In the genomic region with DNA sequence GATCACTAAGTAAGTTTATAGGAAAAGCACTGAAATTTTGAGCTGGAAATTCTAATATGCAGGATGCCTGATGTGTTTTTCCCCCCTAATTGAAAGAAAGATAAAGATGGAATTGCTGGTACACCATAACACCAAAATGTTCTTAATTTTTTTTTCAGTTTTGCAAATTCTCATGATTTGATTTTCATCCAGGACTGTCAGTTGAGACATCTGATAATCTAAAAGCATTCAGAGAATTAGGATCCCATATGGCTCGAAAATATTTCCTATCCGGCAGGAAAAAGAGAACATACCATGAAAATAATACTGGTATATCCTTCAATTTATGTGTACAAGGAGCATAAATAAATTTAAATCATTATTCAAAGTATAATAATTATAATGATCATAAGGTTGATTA, we compare ENCODE assay signal across 26 cellular contexts.
"Had no signal": no experiment of that assay in that cellular context is flagged by ENCODE, and none has a peak within 500 bp of the region (broad histone marks: within the 10 kb centered on the region; RNA-seq: fewer than 3 reads in every experiment).

No MANE protein-coding gene starts in this region.

- H3K36me3 ChIP-seq: stomach, suprapubic skin, thoracic aorta, thyroid gland, tibial artery, tibial nerve, transverse colon, upper lobe of left lung, upper lobe of right lung, uterus, vagina had no signal

- ATAC-seq: stimulated activated effector memory CD8-positive, alpha-beta T cell treated with anti-CD3 and anti-CD28 coated beads, Interleukin-12 subunit alpha, Interleukin-12 subunit beta, amount 100 ng/mL, for 72 hours; stimulated activated memory B cell treated with anti-CD40 and anti-IgM and Interleukin-4, amounts not matched to agents 10 μg/mL and 1 μg/mL and 100 μg/mL, for 72 hours; stimulated activated naive B cell treated with anti-CD40 and anti-IgM and Interleukin-4, amounts not matched to agents 10 μg/mL and 1 μg/mL and 100 μg/mL, for 72 hours; stimulated activated naive CD8-positive, alpha-beta T cell treated with anti-CD3 and anti-CD28 coated beads, Interleukin-15, amount 100 ng/mL, for 72 hours; stimulated activated naive CD8-positive, alpha-beta T cell treated with anti-CD3 and anti-CD28 coated beads, Interleukin-15, Interleukin-2, amounts not matched to agents 100 U/mL and 50 U/mL, for 24 hours; upper lobe of right lung had no signal

- H3K4me3 ChIP-seq: stomach, suprapubic skin, testis, thoracic aorta, thyroid gland, tibial artery, tibial nerve, transverse colon, upper lobe of left lung, upper lobe of right lung, uterus, vagina had no signal

- H3K27ac ChIP-seq: stomach, suprapubic skin, testis, thoracic aorta, thyroid gland, tibial artery, tibial nerve, transverse colon, upper lobe of left lung, upper lobe of right lung, uterus, vagina had no signal

- H3K27me3 ChIP-seq: stomach, suprapubic skin, testis, thyroid gland, tibial artery, tibial nerve, transverse colon, upper lobe of left lung, upper lobe of right lung, uterus, vagina had no signal

- DNase-seq: stimulated activated CD4-positive, alpha-beta T cell treated with anti-CD3 and anti-CD28 coated beads, Interleukin-2, amount 100 ng/mL, for 48 hours; stimulated activated CD4-positive, alpha-beta T cell treated with anti-CD3 and anti-CD28 coated beads, Interleukin-4, amount 100 ng/mL, for 1 hour; stimulated activated CD4-positive, alpha-beta T cell treated with anti-CD3 and anti-CD28 coated beads, Interleukin-4, amount 100 ng/mL, for 24 hours; stimulated activated CD4-positive, alpha-beta T cell treated with anti-CD3 and anti-CD28 coated beads, Interleukin-4, amount 100 ng/mL, for 4 hours; stimulated activated CD8-positive, alpha-beta memory T cell treated with anti-CD3 and anti-CD28 coated beads, Interleukin-4, amount 100 ng/mL, for 48 hours; stimulated activated naive B cell treated with anti-CD40 and anti-IgM and Interleukin-4, amounts not matched to agents 10 μg/mL and 1 μg/mL and 100 μg/mL, for 72 hours; stimulated activated naive CD4-positive, alpha-beta T cell; stimulated activated naive CD4-positive, alpha-beta T cell treated with Interleukin-2 at 50 U/mL for 16 hours; stimulated activated naive CD8-positive, alpha-beta T cell treated with anti-CD3 and anti-CD28 coated beads, Interleukin-15, amount 100 ng/mL, for 72 hours; stimulated activated naive CD8-positive, alpha-beta T cell treated with anti-CD3 and anti-CD28 coated beads, Interleukin-15, Interleukin-2, amounts not matched to agents 100 U/mL and 50 U/mL, for 24 hours; stomach; substantia nigra; testis; thyroid gland; tibial artery; transverse colon; trophoblast cell; upper lobe of left lung; upper lobe of right lung; uterus had no signal

- H3K4me1 ChIP-seq: stomach, suprapubic skin, testis, thyroid gland, tibial nerve, transverse colon, upper lobe of left lung, upper lobe of right lung, uterus, vagina had no signal

- H3K9me3 ChIP-seq: stomach, suprapubic skin, testis, thoracic aorta, thyroid gland, tibial artery, tibial nerve, transverse colon, upper lobe of left lung, upper lobe of right lung, uterus, vagina had no signal
